23 cellular contexts compared by ENCODE assay signal in genomic region chr12:46454981-46455380, GRCh38.
A peak's percentile ranks its signal among the peaks of the same experiment; 100 is the strongest.
DNase-seq lines count a peak whose midpoint lies in the region; ATAC-seq, FAIRE-seq and TF ChIP-seq lines count a peak whose summit lies in the region.
"Had no signal": no experiment of that assay in that cellular context is flagged by ENCODE, and none has a peak within 500 bp of the region (broad histone marks: within the 10 kb centered on the region; RNA-seq: fewer than 3 reads in every experiment).

No MANE protein-coding gene starts in this region.

- H3K9me3 Mint-ChIP-seq in activated naive CD8-positive, alpha-beta T cell (ENCODE audit: low read depth) = no peaks in the 10 kb centered on the region
- no peaks in the 10 kb centered on the region for H3K9me3 Mint-ChIP-seq in activated naive CD8-positive, alpha-beta T cell treated with anti-CD3 and anti-CD28 coated beads, Interleukin-2, amount 50 U/mL, for 24 hours
- H3K9me3 Mint-ChIP-seq in type B pancreatic cell = peaks cover 14% of the 10 kb centered on the region

- peak overlapping the region; percentile 88 for H3K27ac Mint-ChIP-seq in activated naive CD8-positive, alpha-beta T cell
- no peak overlapping the region for H3K27ac Mint-ChIP-seq in activated naive CD8-positive, alpha-beta T cell treated with anti-CD3 and anti-CD28 coated beads, Interleukin-2, amount 50 U/mL, for 24 hours
- H3K27ac Mint-ChIP-seq in type B pancreatic cell = peak overlapping the region; percentile 92

- H3K36me3 ChIP-seq in Loucy (ENCODE audit: insufficient read depth, low read length) = no peaks in the 10 kb centered on the region
- no peaks in the 10 kb centered on the region for H3K36me3 ChIP-seq in K562 (ENCODE audit: control insufficient read depth, insufficient read depth, low read length)
- H3K36me3 ChIP-seq in mammary epithelial cell (ENCODE audit: insufficient read depth, low read length) = no peaks in the 10 kb centered on the region
- H3K36me3 ChIP-seq: pancreas, sigmoid colon, thoracic aorta, WERI-Rb-1 had no signal

- H3K27me3 ChIP-seq in Loucy (ENCODE audit: insufficient read depth, low read length, poor library complexity, severe bottlenecking) (no peaks in the 10 kb centered on the region), K562 (ENCODE audit: control insufficient read depth in 2 of 2, insufficient read depth in 2 of 2, low read length in 2 of 2) (no peaks in the 10 kb centered on the region), mammary epithelial cell (ENCODE audit: insufficient read depth, low read length) (no peaks in the 10 kb centered on the region)
- H3K27me3 ChIP-seq: foreskin keratinocyte, pancreas, sigmoid colon had no signal

- 41% methylated on average over 1 of the region's 1 CpG for WGBS in K562 (ENCODE audit: insufficient coverage, low coverage, missing lambda C conversion rate)
- 100% methylated on average over 1 of the region's 1 CpG for WGBS in mammary epithelial cell (ENCODE audit: low coverage, missing lambda C conversion rate)

- POLR2A ChIA-PET in K562 (lab: Yijun Ruan, JAX) = interaction anchor here (1.2 to 2.6 kb wide), 3 partner anchors 13 to 99 kb away, joined by 3 to 8 read pairs (median 4); no protein-coding TSS in a partner anchor

- H3K79me2 ChIP-seq in Loucy (ENCODE audit: insufficient read depth, low read length) (no peaks in the 10 kb centered on the region), K562 (ENCODE audit: control insufficient read depth, insufficient read depth, low read length) (no peaks in the 10 kb centered on the region), mammary epithelial cell (ENCODE audit: insufficient read depth, low read length) (no peaks in the 10 kb centered on the region)

- TF ChIP-seq RAD21 in K562 (CRISPR knock-in tag; conservative IDR thresholded peaks at IDR 0.05 in 1 of 2, IDR thresholded peaks at IDR 0.05 in 1 of 2) = no peak

- H2AFZ ChIP-seq in Loucy (ENCODE audit: low read length) (0 out of 2 replicates have a peak overlapping the region, but pooled peaks have one; percentile 61), K562 (ENCODE audit: low read depth, low read length) (no peak overlapping the region), mammary epithelial cell (ENCODE audit: low read depth, low read length) (no peak overlapping the region)

- H3K4me1 ChIP-seq in Loucy (ENCODE audit: insufficient read depth, low read length, poor library complexity, severe bottlenecking) (peaks cover 63% of the 10 kb centered on the region), K562 (replicated peaks in 1 of 2; ENCODE audit: control insufficient read depth in 2 of 2, insufficient read depth in 2 of 2, low read length in 2 of 2) (peaks cover 10 to 57% of the 10 kb centered on the region in 2 experiments), mammary epithelial cell (ENCODE audit: insufficient read depth, low read length) (peaks cover 61% of the 10 kb centered on the region)

- no peaks in the 10 kb centered on the region for H3K36me3 Mint-ChIP-seq in activated naive CD8-positive, alpha-beta T cell
- no peaks in the 10 kb centered on the region for H3K36me3 Mint-ChIP-seq in activated naive CD8-positive, alpha-beta T cell treated with anti-CD3 and anti-CD28 coated beads, Interleukin-2, amount 50 U/mL, for 24 hours (ENCODE audit: low read depth)
- H3K36me3 Mint-ChIP-seq in type B pancreatic cell = peaks cover 4% of the 10 kb centered on the region

- BruUV-seq in K562 (replicated peaks; lab: Mats Ljungman, UMichigan) (no TSS peak), mammary epithelial cell (replicated peaks; lab: Mats Ljungman, UMichigan) (no TSS peak)

- intact Hi-C loops in K562 (cut with micrococcal nuclease) = loop anchor here (5.0 kb wide), 1 partner anchor 83 kb away; the partner anchor contains the start of gene SLC38A2
- intact Hi-C loops in mammary epithelial cell (cut with micrococcal nuclease) = loop anchor here (5.0 kb wide), 1 partner anchor 188 kb away; the partner anchor contains the start of gene SLC38A1

- H3K9ac ChIP-seq in Loucy (ENCODE audit: low read depth, low read length, poor library complexity, severe bottlenecking) (peak overlapping the region; percentile 16), K562 (ENCODE audit: insufficient read depth in 1 of 2, low read depth in 2 of 2, low read length in 2 of 2) (no peak overlapping the region), mammary epithelial cell (ENCODE audit: insufficient read depth, low read length) (no peak overlapping the region)
- H3K9ac ChIP-seq: KMS-11 had no signal

- TF ChIP-seq EP300 in K562 (IDR thresholded peaks at IDR 0.05; ENCODE audit: low read length) = no peak

- no peak for FAIRE-seq in K562 (lab: Jason Lieb, UNC)
- FAIRE-seq: GM12892, H1, pancreas had no signal

- CTCF ChIA-PET in K562 (lab: Yijun Ruan, JAX; ENCODE audit: low intra/inter-chr PET ratio) = no interaction called here
- CTCF ChIA-PET in mammary epithelial cell (lab: Charles Lee; ENCODE audit: low non-redundant PET) = no interaction called here

- peak overlapping the region; percentile 14 for H3K4me3 ChIP-seq in Loucy (ENCODE audit: low read length, poor library complexity, severe bottlenecking)
- no peak overlapping the region for H3K4me3 ChIP-seq in K562
- H3K4me3 ChIP-seq in mammary epithelial cell (replicated peaks in 1 of 3; ENCODE audit: insufficient read depth in 1 of 3, low read depth in 2 of 3, low read length in 3 of 3) = no peak overlapping the region
- H3K4me3 ChIP-seq: pancreas, sigmoid colon, thoracic aorta had no signal

- H3K4me1 Mint-ChIP-seq in activated naive CD8-positive, alpha-beta T cell (ENCODE audit: low read depth) = peaks cover 75% of the 10 kb centered on the region
- H3K4me1 Mint-ChIP-seq in activated naive CD8-positive, alpha-beta T cell treated with anti-CD3 and anti-CD28 coated beads, Interleukin-2, amount 50 U/mL, for 24 hours = peaks cover 77% of the 10 kb centered on the region
- H3K4me1 Mint-ChIP-seq in type B pancreatic cell (ENCODE audit: unreplicated experiment) = peaks cover 32% of the 10 kb centered on the region

- no peak for ATAC-seq in activated naive CD8-positive, alpha-beta T cell treated with anti-CD3 and anti-CD28 coated beads, Interleukin-2, amount 50 U/mL, for 24 hours
- peak; percentile 6; the same call in 1 of the 3 replicates for ATAC-seq in K562
- ATAC-seq in HG02938 (IDR thresholded peaks at IDR 0.05; ENCODE audit: unreplicated experiment) = no peak

- no peak overlapping the region for H3K27ac ChIP-seq in K562 (ENCODE audit: extremely low read depth, low read depth, low read length)
- no peak overlapping the region for H3K27ac ChIP-seq in mammary epithelial cell (ENCODE audit: insufficient read depth, low read depth, low read length)
- H3K27ac ChIP-seq: KMS-11, sigmoid colon, thoracic aorta, WERI-Rb-1 had no signal

- no peaks in the 10 kb centered on the region for H3K9me1 ChIP-seq in K562 (ENCODE audit: control insufficient read depth, insufficient read depth, low read length)

- TF ChIP-seq CTCF in Loucy (conservative IDR thresholded peaks at IDR 0.05; ENCODE audit: low read length) = no peak
- no peak for TF ChIP-seq CTCF in K562 (IDR thresholded peaks at IDR 0.05 in 2 of 3, conservative IDR thresholded peaks at IDR 0.05 in 1 of 3; ENCODE audit: insufficient read depth in 2 of 3, low read depth in 1 of 3, low read length in 3 of 3)
- TF ChIP-seq CTCF in type B pancreatic cell (conservative IDR thresholded peaks at IDR 0.05) = no peak
- TF ChIP-seq CTCF in mammary epithelial cell (conservative IDR thresholded peaks at IDR 0.05 in 1 of 2, IDR thresholded peaks at IDR 0.05 in 1 of 2; ENCODE audit: extremely low read depth in 1 of 2, insufficient read depth in 1 of 2, low read depth in 1 of 2, low read length in 2 of 2) = no peak

- no peak for TF ChIP-seq POLR2A in K562 (conservative IDR thresholded peaks at IDR 0.05)

- H3K4me3 Mint-ChIP-seq in activated naive CD8-positive, alpha-beta T cell = peak overlapping the region; percentile 61
- H3K4me3 Mint-ChIP-seq in activated naive CD8-positive, alpha-beta T cell treated with anti-CD3 and anti-CD28 coated beads, Interleukin-2, amount 50 U/mL, for 24 hours = no peak overlapping the region
- H3K4me3 Mint-ChIP-seq in type B pancreatic cell = no peak overlapping the region

- dilution Hi-C loops in mammary epithelial cell (cut with HindIII; ENCODE audit: low sequenced_read_pairs) = no loop called here

- H3K9me2 ChIP-seq in Loucy (replicated peaks; ENCODE audit: low read depth, low read length) = no peaks in the 10 kb centered on the region

- H3K27me3 Mint-ChIP-seq in activated naive CD8-positive, alpha-beta T cell = no peaks in the 10 kb centered on the region
- H3K27me3 Mint-ChIP-seq in activated naive CD8-positive, alpha-beta T cell treated with anti-CD3 and anti-CD28 coated beads, Interleukin-2, amount 50 U/mL, for 24 hours = no peaks in the 10 kb centered on the region
- no peaks in the 10 kb centered on the region for H3K27me3 Mint-ChIP-seq in type B pancreatic cell

- H3K4me2 ChIP-seq in Loucy (ENCODE audit: low read depth, low read length, poor library complexity, severe bottlenecking) (peak overlapping the region; percentile 30), K562 (ENCODE audit: insufficient read depth, low read length) (no peak overlapping the region; the same call in 1 of the 2 replicates), mammary epithelial cell (ENCODE audit: insufficient read depth, low read depth, low read length) (no peak overlapping the region)
- H3K4me2 ChIP-seq: KMS-11 had no signal

- no peaks in the 10 kb centered on the region for H4K20me1 ChIP-seq in Loucy (ENCODE audit: insufficient read depth, low read length, poor library complexity, severe bottlenecking)
- H4K20me1 ChIP-seq in K562 (replicated peaks; ENCODE audit: control insufficient read depth, insufficient read depth, low read length) = no peaks in the 10 kb centered on the region
- H4K20me1 ChIP-seq in mammary epithelial cell (ENCODE audit: insufficient read depth, low read length) = no peaks in the 10 kb centered on the region

- H3F3A ChIP-seq in Loucy (ENCODE audit: low read depth) = no peaks in the 10 kb centered on the region

- no peak for DNase-seq in activated naive CD8-positive, alpha-beta T cell treated with anti-CD3 and anti-CD28 coated beads, Interleukin-2, amount 50 U/mL, for 24 hours
- DNase-seq in K562 (ENCODE audit: extremely low read depth in 1 of 4, low spot score in 3 of 4) (no peak), type B pancreatic cell (ENCODE audit: extremely low spot score, unreplicated experiment) (no peak), mammary epithelial cell (no peak), NOMO-1 treated with dmso at 0.1 percent for 144 hours (lab: John Stamatoyannopoulos, UW; ENCODE audit: unreplicated experiment) (no peak)
- DNase-seq: activated effector memory CD4-positive, alpha-beta T cell treated with anti-CD3 and anti-CD28 coated beads, Interleukin-2, amount 50 U/mL, for 16 hours; anterior cingulate cortex; central memory CD4-positive, alpha-beta T cell; erythroblast; foreskin keratinocyte; NCI-H1930; NCI-H2227 treated with DMSO at 0.1 percent for 48 hours; NCI-H82; sigmoid colon; WERI-Rb-1 had no signal

- H3K9me3 ChIP-seq in Loucy (ENCODE audit: insufficient read depth, low read depth, low read length) (no peaks in the 10 kb centered on the region), K562 (replicated peaks; ENCODE audit: control insufficient read depth, insufficient read depth, low read depth, low read length) (no peaks in the 10 kb centered on the region), mammary epithelial cell (replicated peaks; ENCODE audit: insufficient read depth, low read length) (no peaks in the 10 kb centered on the region)
- H3K9me3 ChIP-seq: pancreas, sigmoid colon, thoracic aorta had no signal

- in situ Hi-C loops in K562 (cut with MboI) = no loop called here
- in situ Hi-C loops in mammary epithelial cell (cut with MboI; ENCODE audit: low sequenced_read_pairs in 2 of 2) = no loop called here
